18 cellular contexts compared by ENCODE assay signal in the genomic region with DNA sequence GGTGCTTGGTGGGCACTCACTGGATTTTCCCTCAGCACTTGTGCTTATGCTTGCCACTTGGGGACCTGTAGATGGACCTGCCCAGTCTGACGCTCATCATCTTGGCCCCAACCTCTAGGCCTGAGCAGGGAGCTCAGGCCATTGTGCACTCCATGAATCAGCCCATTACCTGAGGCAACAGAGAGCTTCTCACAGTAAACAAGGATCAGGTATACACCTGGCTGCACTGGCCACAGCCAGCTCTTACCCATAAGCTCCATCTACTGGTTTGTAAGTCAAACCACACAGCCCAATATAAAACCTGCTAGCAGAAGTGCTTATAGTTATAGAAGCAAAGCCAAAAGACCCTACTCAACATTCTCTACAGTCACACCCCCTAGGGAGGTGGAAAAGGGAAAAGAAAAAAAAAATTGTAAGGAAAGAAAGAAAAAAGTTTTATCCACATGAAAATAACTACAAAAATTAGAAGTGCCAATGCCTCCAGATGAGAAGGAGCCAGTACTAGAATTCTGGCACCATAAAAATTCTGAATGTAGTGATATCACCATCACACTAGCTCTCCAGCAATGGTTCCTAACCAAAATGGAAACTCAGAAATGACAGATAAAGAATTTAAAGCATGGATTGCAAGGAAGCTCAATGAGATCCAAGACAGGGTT.
A peak's percentile ranks its signal among the peaks of the same experiment; 100 is the strongest.
DNase-seq lines count a peak whose midpoint lies in the region; ATAC-seq and TF ChIP-seq lines count a peak whose summit lies in the region.
"Had no signal": no experiment of that assay in that cellular context is flagged by ENCODE, and none has a peak within 500 bp of the region (broad histone marks: within the 10 kb centered on the region; RNA-seq: fewer than 3 reads in every experiment).

No MANE protein-coding gene starts in this region.

- H3K9ac ChIP-seq in HCT116 (ENCODE audit: low read length) = no peak overlapping the region
- H3K9ac ChIP-seq: parathyroid adenoma had no signal

- H3K36me3 Mint-ChIP-seq in WTC11 (peaks cover 23% of the 10 kb centered on the region), mesothelial cell of epicardium (peaks cover 5% of the 10 kb centered on the region)

- H3K36me3 ChIP-seq in HCT116 (ENCODE audit: control insufficient read depth in 1 of 2, insufficient read depth in 2 of 2, low read length in 2 of 2) = no peaks in the 10 kb centered on the region
- no peaks in the 10 kb centered on the region for H3K36me3 ChIP-seq in left lung
- H3K36me3 ChIP-seq: ascending aorta had no signal

- H3K4me3 ChIP-seq in HCT116 (replicated peaks in 1 of 2; ENCODE audit: low read depth in 1 of 2, low read length in 2 of 2) (no peak overlapping the region), left lung (no peak overlapping the region)
- H3K4me3 ChIP-seq: ascending aorta, dorsolateral prefrontal cortex, GM12878 had no signal

- POLR2A ChIA-PET in HCT116 (lab: Charles Lee) = interaction anchor here (1.2 kb wide), 1 partner anchor 19 kb away, joined by 3 read pairs; no protein-coding TSS in a partner anchor
- POLR2A ChIA-PET in WTC11 (lab: Charles Lee) = no interaction called here

- intact Hi-C loops in HCT116 (cut with micrococcal nuclease) = no loop called here
- intact Hi-C loops in left lung (cut with DNase I) = no loop called here

- TF ChIP-seq CTCF in HCT116 (IDR thresholded peaks at IDR 0.05 in 2 of 3, conservative IDR thresholded peaks at IDR 0.05 in 1 of 3; ENCODE audit: borderline replicate concordance in 1 of 3, insufficient read depth in 1 of 3, low read depth in 2 of 3, low read length in 2 of 3) (peak; percentile 15 to 35 (median 34); a peak in 2 of 6 replicates), WTC11 (IDR thresholded peaks at IDR 0.05) (no peak), left lung (IDR thresholded peaks at IDR 0.05) (no peak), mesothelial cell of epicardium (IDR thresholded peaks at IDR 0.05; ENCODE audit: unreplicated experiment) (no peak)

- no peaks in the 10 kb centered on the region for H3K9me2 ChIP-seq in HCT116 (ENCODE audit: insufficient read depth)

- DNase-seq in COLO668 (lab: John Stamatoyannopoulos, UW; ENCODE audit: unreplicated experiment) (peak; percentile 61), HCT116 (ENCODE audit: low read depth, low spot score) (no peak), WTC11 (ENCODE audit: low spot score) (no peak), left lung (no peak), mesothelial cell of epicardium (ENCODE audit: low spot score in 2 of 2, unreplicated experiment in 2 of 2) (no peak), dedifferentiated amniotic fluid mesenchymal stem cell (ENCODE audit: extremely low spot score) (no peak), NCI-H1417 (lab: John Stamatoyannopoulos, UW) (no peak)
- no peak for DNase-seq in stimulated activated naive CD4-positive, alpha-beta T cell (lab: John Stamatoyannopoulos, UW)
- DNase-seq: activated CD4-positive, alpha-beta T cell treated with anti-CD3 and anti-CD28 coated beads for 4 hours; DND-41; NCI-H446 had no signal

- H3K4me1 ChIP-seq in HCT116 (ENCODE audit: control insufficient read depth in 1 of 2, insufficient read depth in 2 of 2, low read length in 2 of 2) (peaks cover 0 to 14% of the 10 kb centered on the region in 2 experiments; a peak in 2 of 4 replicates), left lung (peaks cover 0 to 6% of the 10 kb centered on the region in 2 donors)
- H3K4me1 ChIP-seq: ascending aorta, parathyroid adenoma had no signal

- H3K27me3 ChIP-seq in HCT116 (ENCODE audit: insufficient read depth, low read length) = peaks cover 4% of the 10 kb centered on the region
- no peaks in the 10 kb centered on the region for H3K27me3 ChIP-seq in left lung
- H3K27me3 ChIP-seq: ascending aorta, dorsolateral prefrontal cortex had no signal

- no peaks in the 10 kb centered on the region for H3K79me2 ChIP-seq in HCT116 (ENCODE audit: insufficient read depth, low read length)
- H3K79me2 ChIP-seq: parathyroid adenoma had no signal

- H3K4me3 Mint-ChIP-seq in WTC11 = no peak overlapping the region
- H3K4me3 Mint-ChIP-seq in mesothelial cell of epicardium = no peak overlapping the region
- H3K4me3 Mint-ChIP-seq: activated T-helper 17 cell treated with anti-CD3 and anti-CD28 coated beads, Interleukin-2, amount 50 U/mL, for 72 hours; T-helper 1 cell treated with Interleukin-12 subunit alpha and Interleukin-12 subunit beta and Interleukin-4 antibody, amounts not matched to agents 30 μg/mL and 1 μg/mL, for 36 hours had no signal

- H4K20me1 ChIP-seq in HCT116 (ENCODE audit: insufficient read depth) = no peaks in the 10 kb centered on the region

- H3K9me3 ChIP-seq in HCT116 (ENCODE audit: control insufficient read depth in 1 of 2, insufficient read depth in 1 of 2, low read depth in 1 of 2, low read length in 2 of 2) (no peaks in the 10 kb centered on the region), left lung (no peaks in the 10 kb centered on the region)
- H3K9me3 ChIP-seq: ascending aorta had no signal

- peaks cover 38% of the 10 kb centered on the region for H3K9me3 Mint-ChIP-seq in WTC11
- H3K9me3 Mint-ChIP-seq in mesothelial cell of epicardium = peaks cover 40% of the 10 kb centered on the region

- H3K27ac ChIP-seq in HCT116 (ENCODE audit: low read depth, low read length) = no peak overlapping the region
- H3K27ac ChIP-seq in left lung = peak overlapping the region; percentile 65 to 69
- H3K27ac ChIP-seq: ascending aorta, dorsolateral prefrontal cortex, HL-60, parathyroid adenoma had no signal

- BruUV-seq in HCT116 (replicated peaks; lab: Mats Ljungman, UMichigan) = no TSS peak

- RAD21 ChIA-PET in HCT116 (lab: Charles Lee; ENCODE audit: low non-redundant PET in 1 of 2, low total read pairs in 2 of 2, uncharacterized antibody in 2 of 2, unreplicated experiment in 2 of 2) = no interaction called here

- H3K27me3 Mint-ChIP-seq in WTC11 (ENCODE audit: low read depth) = no peaks in the 10 kb centered on the region
- no peaks in the 10 kb centered on the region for H3K27me3 Mint-ChIP-seq in mesothelial cell of epicardium (ENCODE audit: low read depth)

- peak overlapping the region; percentile 18; the same call in 1 of the 2 replicates for H3K4me2 ChIP-seq in HCT116 (ENCODE audit: low read length)

- ATAC-seq in HCT116 (peak; percentile 58), WTC11 (peak; percentile 83), left lung (peak; percentile 79)
- ATAC-seq: activated T-helper 17 cell treated with anti-CD3 and anti-CD28 coated beads, Interleukin-2, amount 50 U/mL, for 72 hours; GM12878 had no signal

- H3K4me1 Mint-ChIP-seq in WTC11 = peaks cover 41% of the 10 kb centered on the region
- H3K4me1 Mint-ChIP-seq in mesothelial cell of epicardium = no peaks in the 10 kb centered on the region

- CTCF ChIA-PET in HCT116 (lab: Charles Lee) (interaction anchor here (0.5 to 1.1 kb wide), 3 partner anchors 36 to 45 kb away, joined by 3 to 6 read pairs (median 4); no protein-coding TSS in a partner anchor), WTC11 (lab: Charles Lee) (interaction anchor here (0.7 to 4.8 kb wide), 14 partner anchors 9 to 1211 kb away, joined by 3 to 47 read pairs (median 3); no protein-coding TSS in a partner anchor)

- TF ChIP-seq POLR2A in HCT116 (IDR thresholded peaks at IDR 0.05; ENCODE audit: borderline replicate concordance, extremely low read depth, insufficient read depth, insufficient read length) = no peak

- no peak overlapping the region for H3K27ac Mint-ChIP-seq in WTC11
- no peak overlapping the region for H3K27ac Mint-ChIP-seq in mesothelial cell of epicardium
- H3K27ac Mint-ChIP-seq: activated T-helper 17 cell treated with anti-CD3 and anti-CD28 coated beads, Interleukin-2, amount 50 U/mL, for 72 hours; T-helper 1 cell treated with Interleukin-12 subunit alpha and Interleukin-12 subunit beta and Interleukin-4 antibody, amounts not matched to agents 30 μg/mL and 1 μg/mL, for 36 hours had no signal

- TF ChIP-seq RAD21 in HCT116 (IDR thresholded peaks at IDR 0.05; ENCODE audit: low read depth) = peak; percentile 37

- no peak overlapping the region for H2AFZ ChIP-seq in HCT116 (ENCODE audit: low read depth, low read length, poor library complexity, severe bottlenecking)
- H2AFZ ChIP-seq: parathyroid adenoma had no signal

TF ChIP-seq in HCT116, 20 proteins besides CTCF, POLR2A, EP300 and RAD21 (continues in another document):
- no peak for TF ChIP-seq ELF1 (IDR thresholded peaks at IDR 0.05; ENCODE audit: borderline replicate concordance, low read depth)
- no peak for TF ChIP-seq POLR2AphosphoS5 (IDR thresholded peaks at IDR 0.05; ENCODE audit: low read depth, low read length)
- no peak for TF ChIP-seq TCF7L2 (IDR thresholded peaks at IDR 0.05; ENCODE audit: borderline replicate concordance, extremely low read depth, insufficient read depth, insufficient read length)
- no peak for TF ChIP-seq EGR1 (IDR thresholded peaks at IDR 0.05; ENCODE audit: low read depth)
- TF ChIP-seq, protein P1, sequence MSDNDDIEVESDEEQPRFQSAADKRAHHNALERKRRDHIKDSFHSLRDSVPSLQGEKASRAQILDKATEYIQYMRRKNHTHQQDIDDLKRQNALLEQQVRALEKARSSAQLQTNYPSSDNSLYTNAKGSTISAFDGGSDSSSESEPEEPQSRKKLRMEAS (IDR thresholded peaks at IDR 0.05) = no peak

TF ChIP-seq in WTC11, 78 proteins besides CTCF, POLR2A, EP300 and RAD21:
- TF ChIP-seq FOXJ3 (CRISPR knock-in tag; IDR thresholded peaks at IDR 0.05; ENCODE audit: borderline replicate concordance) (no peak), ETV6 (CRISPR knock-in tag; IDR thresholded peaks at IDR 0.05) (no peak)
- TF ChIP-seq, protein P2, sequence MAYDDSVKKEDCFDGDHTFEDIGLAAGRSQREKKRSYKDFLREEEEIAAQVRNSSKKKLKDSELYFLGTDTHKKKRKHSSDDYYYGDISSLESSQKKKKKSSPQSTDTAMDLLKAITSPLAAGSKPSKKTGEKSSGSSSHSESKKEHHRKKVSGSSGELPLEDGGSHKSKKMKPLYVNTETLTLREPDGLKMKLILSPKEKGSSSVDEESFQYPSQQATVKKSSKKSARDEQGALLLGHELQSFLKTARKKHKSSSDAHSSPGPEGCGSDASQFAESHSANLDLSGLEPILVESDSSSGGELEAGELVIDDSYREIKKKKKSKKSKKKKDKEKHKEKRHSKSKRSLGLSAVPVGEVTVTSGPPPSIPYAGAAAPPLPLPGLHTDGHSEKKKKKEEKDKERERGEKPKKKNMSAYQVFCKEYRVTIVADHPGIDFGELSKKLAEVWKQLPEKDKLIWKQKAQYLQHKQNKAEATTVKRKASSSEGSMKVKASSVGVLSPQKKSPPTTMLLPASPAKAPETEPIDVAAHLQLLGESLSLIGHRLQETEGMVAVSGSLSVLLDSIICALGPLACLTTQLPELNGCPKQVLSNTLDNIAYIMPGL (CRISPR knock-in tag; IDR thresholded peaks at IDR 0.05) = no peak

Comparison
In these comparisons a context has a peak if more than half of its experiments do, and no peak if none do; other contexts are left out.
1. CTCF ChIP-seq: peak in HCT116 (3 of 3); none in WTC11 (single experiment), left lung (0 of 2) and mesothelial cell of epicardium (single experiment).
2. Peak in every context shown above with its lines, with median percentiles within 50 percentile points of each other: ATAC-seq.